ENCODE assay signal across 1 cellular context in the genomic region with DNA sequence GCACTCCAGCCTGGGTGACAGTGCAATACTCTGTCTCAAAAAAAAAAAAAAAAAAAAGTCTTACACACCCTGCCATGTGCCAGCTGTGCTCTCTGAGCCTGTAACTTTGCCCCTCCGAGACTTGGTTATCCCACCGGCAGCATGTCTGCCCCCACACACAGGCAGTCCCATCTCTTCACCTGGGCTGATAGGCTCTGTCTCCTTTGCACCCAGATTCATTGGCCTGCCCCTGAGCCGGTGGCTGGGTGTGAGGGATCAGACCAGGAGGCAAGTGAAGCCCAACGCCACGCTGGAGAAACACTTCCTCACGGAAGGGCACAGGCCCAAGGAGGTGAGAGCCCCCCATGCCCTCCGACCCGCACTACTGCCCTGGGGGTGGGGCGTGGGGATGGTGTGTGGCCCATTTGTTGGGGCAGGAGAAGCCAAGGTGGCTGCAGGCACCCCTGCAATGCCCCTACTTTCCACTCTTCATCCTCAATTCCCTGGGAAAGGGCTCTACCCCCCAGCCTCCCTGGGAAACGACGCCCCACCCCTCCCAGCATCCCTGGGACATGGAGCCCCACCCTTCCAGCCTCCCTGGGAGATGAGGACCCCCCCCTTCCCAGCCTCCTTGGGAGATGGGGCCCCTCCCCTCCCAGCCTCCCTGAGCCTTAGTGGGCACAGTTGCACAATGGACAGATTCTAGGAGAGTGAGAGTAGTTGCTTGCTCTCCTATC.
A peak's percentile ranks its signal among the peaks of the same experiment; 100 is the strongest.
TF ChIP-seq lines count a peak whose summit lies in the region.

No MANE protein-coding gene starts in this region.

TF ChIP-seq in HepG2, 621 proteins besides CTCF, POLR2A, EP300 and RAD21:
- TF ChIP-seq, protein P1, sequence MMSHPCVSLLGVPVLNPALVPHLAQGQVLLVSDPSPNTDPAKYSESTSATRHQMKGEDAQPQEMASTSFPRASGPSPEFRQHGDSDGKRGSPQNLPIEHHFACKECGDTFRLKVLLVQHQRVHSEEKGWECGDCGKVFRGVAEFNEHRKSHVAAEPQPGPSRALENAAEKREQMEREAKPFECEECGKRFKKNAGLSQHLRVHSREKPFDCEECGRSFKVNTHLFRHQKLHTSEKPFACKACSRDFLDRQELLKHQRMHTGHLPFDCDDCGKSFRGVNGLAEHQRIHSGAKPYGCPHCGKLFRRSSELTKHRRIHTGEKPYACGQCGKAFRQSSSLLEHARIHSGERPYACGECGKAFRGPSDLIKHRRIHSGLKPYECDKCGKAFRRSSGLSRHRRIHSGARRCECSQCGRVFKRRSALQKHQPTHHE (CRISPR knock-in tag; IDR thresholded peaks at IDR 0.05; ENCODE audit: borderline replicate concordance) = no peak
- peak; percentile 54 for TF ChIP-seq AGO2 (optimal IDR thresholded peaks at IDR 0.05; ENCODE audit: low read depth, low read length)
- no peak for TF ChIP-seq ZFP1 (CRISPR knock-in tag; IDR thresholded peaks at IDR 0.05)
